In genomic region chr2:176085120-176085788, GRCh38 we compare ENCODE assay signal across 16 cellular contexts. TPM values are rescaled to one million over a fixed set of nuclear protein-coding genes. Genes with fewer than 3 reads are reported as not detected.
DNase-seq lines count a peak whose midpoint lies in the region; ATAC-seq and TF ChIP-seq lines count a peak whose summit lies in the region.
"Had no signal": no experiment of that assay in that cellular context is flagged by ENCODE, and none has a peak within 500 bp of the region (broad histone marks: within the 10 kb centered on the region; RNA-seq: fewer than 3 reads in every experiment).

No MANE protein-coding gene starts in this region.

- H3K27ac ChIP-seq in iPS DF 6.9 (ENCODE audit: low read length) = no peak overlapping the region
- H3K27ac ChIP-seq: BLaER1, psoas muscle had no signal

- H3K36me3 Mint-ChIP-seq in activated naive CD8-positive, alpha-beta T cell treated with anti-CD3 and anti-CD28 coated beads, Interleukin-2, amount 10 ng/mL, durations not matched to agents 7 days and 5 days = peaks cover 8% of the 10 kb centered on the region
- H3K36me3 Mint-ChIP-seq in activated naive CD8-positive, alpha-beta T cell treated with anti-CD3 and anti-CD28 coated beads for 36 hours = peaks cover 31% of the 10 kb centered on the region
- no peaks in the 10 kb centered on the region for H3K36me3 Mint-ChIP-seq in type B pancreatic cell

- peak overlapping the region; percentile 0; the same call in 1 of the 2 replicates for H3K4me3 ChIP-seq in iPS DF 6.9 (ENCODE audit: low read length)
- H3K4me3 ChIP-seq: BLaER1 had no signal

- peaks cover 7% of the 10 kb centered on the region for H3K4me1 ChIP-seq in iPS DF 6.9 (ENCODE audit: control insufficient read depth, insufficient read depth, low read length)
- H3K4me1 ChIP-seq: BLaER1 had no signal

- ATAC-seq in activated naive CD8-positive, alpha-beta T cell treated with anti-CD3 and anti-CD28 coated beads, Interleukin-2, amount 10 ng/mL, durations not matched to agents 7 days and 5 days (ENCODE audit: low read depth) = no peak
- ATAC-seq in GM19467 (IDR thresholded peaks at IDR 0.05; ENCODE audit: unreplicated experiment) = no peak
- ATAC-seq: T-cell had no signal

- no peaks in the 10 kb centered on the region for H3K9me3 ChIP-seq in iPS DF 6.9 (ENCODE audit: control insufficient read depth, insufficient read depth, low read length)
- H3K9me3 ChIP-seq: psoas muscle had no signal

- POLR2A ChIA-PET in activated naive CD8-positive, alpha-beta T cell treated with anti-CD3 and anti-CD28 coated beads, Interleukin-2, amount 10 ng/mL, durations not matched to agents 7 days and 5 days (lab: Charles Lee) = no interaction called here

- H3K27me3 ChIP-seq in iPS DF 6.9 (ENCODE audit: control insufficient read depth, insufficient read depth, low read length) = peaks cover 99% of the 10 kb centered on the region

- peak overlapping the region; percentile 28 for H3K4me3 Mint-ChIP-seq in activated naive CD8-positive, alpha-beta T cell treated with anti-CD3 and anti-CD28 coated beads, Interleukin-2, amount 10 ng/mL, durations not matched to agents 7 days and 5 days
- H3K4me3 Mint-ChIP-seq in activated naive CD8-positive, alpha-beta T cell treated with anti-CD3 and anti-CD28 coated beads for 36 hours = no peak overlapping the region
- H3K4me3 Mint-ChIP-seq in type B pancreatic cell = peak overlapping the region; percentile 51
- H3K4me3 Mint-ChIP-seq: dendritic cell treated with granulocyte-macrophage colony-stimulating factor and Interleukin-4, amounts not matched to agents 40 ng/mL and 50 ng/mL, for 4 days had no signal

- H3K27ac Mint-ChIP-seq in activated naive CD8-positive, alpha-beta T cell treated with anti-CD3 and anti-CD28 coated beads, Interleukin-2, amount 10 ng/mL, durations not matched to agents 7 days and 5 days = peak overlapping the region; percentile 78
- H3K27ac Mint-ChIP-seq in activated naive CD8-positive, alpha-beta T cell treated with anti-CD3 and anti-CD28 coated beads for 36 hours = no peak overlapping the region
- no peak overlapping the region for H3K27ac Mint-ChIP-seq in type B pancreatic cell
- H3K27ac Mint-ChIP-seq: dendritic cell treated with granulocyte-macrophage colony-stimulating factor and Interleukin-4, amounts not matched to agents 40 ng/mL and 50 ng/mL, for 4 days; T-cell had no signal

- H3K9me3 Mint-ChIP-seq in activated naive CD8-positive, alpha-beta T cell treated with anti-CD3 and anti-CD28 coated beads, Interleukin-2, amount 10 ng/mL, durations not matched to agents 7 days and 5 days = peaks cover 3% of the 10 kb centered on the region
- H3K9me3 Mint-ChIP-seq in activated naive CD8-positive, alpha-beta T cell treated with anti-CD3 and anti-CD28 coated beads for 36 hours = peaks cover 30% of the 10 kb centered on the region
- no peaks in the 10 kb centered on the region for H3K9me3 Mint-ChIP-seq in type B pancreatic cell
- H3K9me3 Mint-ChIP-seq: dendritic cell treated with granulocyte-macrophage colony-stimulating factor and Interleukin-4, amounts not matched to agents 40 ng/mL and 50 ng/mL, for 4 days had no signal

- peaks cover 94% of the 10 kb centered on the region for H3K27me3 Mint-ChIP-seq in activated naive CD8-positive, alpha-beta T cell treated with anti-CD3 and anti-CD28 coated beads, Interleukin-2, amount 10 ng/mL, durations not matched to agents 7 days and 5 days
- H3K27me3 Mint-ChIP-seq in activated naive CD8-positive, alpha-beta T cell treated with anti-CD3 and anti-CD28 coated beads for 36 hours = peaks cover 99% of the 10 kb centered on the region
- H3K27me3 Mint-ChIP-seq in type B pancreatic cell = peaks cover 100% of the 10 kb centered on the region

- no peak for TF ChIP-seq CTCF in type B pancreatic cell (conservative IDR thresholded peaks at IDR 0.05)

- no peaks in the 10 kb centered on the region for H3K36me3 ChIP-seq in iPS DF 6.9 (ENCODE audit: control insufficient read depth, insufficient read depth, low read length)
- H3K36me3 ChIP-seq: BLaER1 had no signal

- no peak for DNase-seq in activated naive CD8-positive, alpha-beta T cell treated with anti-CD3 and anti-CD28 coated beads, Interleukin-2, amount 10 ng/mL, durations not matched to agents 7 days and 5 days
- DNase-seq in activated naive CD8-positive, alpha-beta T cell treated with anti-CD3 and anti-CD28 coated beads for 36 hours = no peak
- DNase-seq in NCI-H748 treated with DMSO at 0.1 percent for 48 hours (lab: John Stamatoyannopoulos, UW) (peak; percentile 63), iPS DF 6.9 (ENCODE audit: low read depth, low spot score) (no peak), type B pancreatic cell (ENCODE audit: extremely low spot score, unreplicated experiment) (peak; percentile 66), DMS153 (lab: John Stamatoyannopoulos, UW) (no peak)
- no peak for DNase-seq in effector CD4-positive, alpha-beta T cell
- DNase-seq: amniotic stem cell; NCI-H2029 treated with DMSO at 0.1 percent for 48 hours; psoas muscle; stimulated activated CD4-positive, alpha-beta T cell treated with anti-CD3 and anti-CD28 coated beads, Interleukin-4, amount 100 ng/mL, for 4 hours; stimulated activated naive CD4-positive, alpha-beta T cell treated with Interleukin-2 at 50 U/mL for 16 hours had no signal

- no CpG with 5 or more reads among the region's 40 CpGs for WGBS in iPS DF 6.9 (ENCODE audit: insufficient coverage, insufficient read length)

- peaks cover 6% of the 10 kb centered on the region for H3K4me1 Mint-ChIP-seq in activated naive CD8-positive, alpha-beta T cell treated with anti-CD3 and anti-CD28 coated beads, Interleukin-2, amount 10 ng/mL, durations not matched to agents 7 days and 5 days
- H3K4me1 Mint-ChIP-seq in activated naive CD8-positive, alpha-beta T cell treated with anti-CD3 and anti-CD28 coated beads for 36 hours = peaks cover 12% of the 10 kb centered on the region
- H3K4me1 Mint-ChIP-seq in type B pancreatic cell (ENCODE audit: unreplicated experiment) = peaks cover 31% of the 10 kb centered on the region

RNA-seq across cellular contexts. Expression of gene EVX2, which starts 1.5 kb away (rescaled TPM):
- total RNA-seq in activated naive CD8-positive, alpha-beta T cell treated with anti-CD3 and anti-CD28 coated beads, Interleukin-2, amount 10 ng/mL, durations not matched to agents 7 days and 5 days = not detected
- not detected for total RNA-seq in activated naive CD8-positive, alpha-beta T cell treated with anti-CD3 and anti-CD28 coated beads for 36 hours
- 0.10 TPM in 1 of 2 replicates, not detected in the other for total RNA-seq in type B pancreatic cell (ENCODE audit: low replicate concordance)
- total RNA-seq: psoas muscle, T-cell had no signal

RNA-seq across cellular contexts. Expression of gene HOXD13, which starts 7.3 kb away (rescaled TPM):
- not detected for total RNA-seq in activated naive CD8-positive, alpha-beta T cell treated with anti-CD3 and anti-CD28 coated beads, Interleukin-2, amount 10 ng/mL, durations not matched to agents 7 days and 5 days
- not detected for total RNA-seq in activated naive CD8-positive, alpha-beta T cell treated with anti-CD3 and anti-CD28 coated beads for 36 hours
- total RNA-seq in type B pancreatic cell (ENCODE audit: low replicate concordance) = 0.31 and 0.43 TPM in 2 replicates
- total RNA-seq: psoas muscle, T-cell had no signal

RNA-seq across cellular contexts. Expression of gene HOXD12, which starts 14.3 kb away (rescaled TPM):
- total RNA-seq in activated naive CD8-positive, alpha-beta T cell treated with anti-CD3 and anti-CD28 coated beads, Interleukin-2, amount 10 ng/mL, durations not matched to agents 7 days and 5 days = not detected
- total RNA-seq in activated naive CD8-positive, alpha-beta T cell treated with anti-CD3 and anti-CD28 coated beads for 36 hours = not detected
- total RNA-seq in type B pancreatic cell (ENCODE audit: low replicate concordance) = not detected in 2 replicates
- total RNA-seq: psoas muscle, T-cell had no signal

RNA-seq across cellular contexts. Expression of gene HOXD11, which starts 21.8 kb away (rescaled TPM):
- not detected for total RNA-seq in activated naive CD8-positive, alpha-beta T cell treated with anti-CD3 and anti-CD28 coated beads, Interleukin-2, amount 10 ng/mL, durations not matched to agents 7 days and 5 days
- not detected for total RNA-seq in activated naive CD8-positive, alpha-beta T cell treated with anti-CD3 and anti-CD28 coated beads for 36 hours
- total RNA-seq in type B pancreatic cell (ENCODE audit: low replicate concordance) = 0.21 and 1.1 TPM in 2 replicates
- total RNA-seq: psoas muscle, T-cell had no signal

RNA-seq across cellular contexts. Expression of gene HOXD10, which starts 31.3 kb away (rescaled TPM):
- not detected for total RNA-seq in activated naive CD8-positive, alpha-beta T cell treated with anti-CD3 and anti-CD28 coated beads, Interleukin-2, amount 10 ng/mL, durations not matched to agents 7 days and 5 days
- not detected for total RNA-seq in activated naive CD8-positive, alpha-beta T cell treated with anti-CD3 and anti-CD28 coated beads for 36 hours
- total RNA-seq in type B pancreatic cell (ENCODE audit: low replicate concordance) = 0.19 and 0.56 TPM in 2 replicates
- total RNA-seq: psoas muscle, T-cell had no signal

Comparison
In these comparisons a context has a peak if more than half of its experiments do, and no peak if none do; other contexts are left out.
1. DNase-seq: peak in NCI-H748 treated with DMSO at 0.1 percent for 48 hours (single experiment) and type B pancreatic cell (single experiment); none in activated naive CD8-positive, alpha-beta T cell treated with anti-CD3 and anti-CD28 coated beads, Interleukin-2, amount 10 ng/mL, durations not matched to agents 7 days and 5 days (single experiment), activated naive CD8-positive, alpha-beta T cell treated with anti-CD3 and anti-CD28 coated beads for 36 hours (single experiment), iPS DF 6.9 (single experiment), effector CD4-positive, alpha-beta T cell (single experiment) and DMS153 (single experiment).